In the genomic region with DNA sequence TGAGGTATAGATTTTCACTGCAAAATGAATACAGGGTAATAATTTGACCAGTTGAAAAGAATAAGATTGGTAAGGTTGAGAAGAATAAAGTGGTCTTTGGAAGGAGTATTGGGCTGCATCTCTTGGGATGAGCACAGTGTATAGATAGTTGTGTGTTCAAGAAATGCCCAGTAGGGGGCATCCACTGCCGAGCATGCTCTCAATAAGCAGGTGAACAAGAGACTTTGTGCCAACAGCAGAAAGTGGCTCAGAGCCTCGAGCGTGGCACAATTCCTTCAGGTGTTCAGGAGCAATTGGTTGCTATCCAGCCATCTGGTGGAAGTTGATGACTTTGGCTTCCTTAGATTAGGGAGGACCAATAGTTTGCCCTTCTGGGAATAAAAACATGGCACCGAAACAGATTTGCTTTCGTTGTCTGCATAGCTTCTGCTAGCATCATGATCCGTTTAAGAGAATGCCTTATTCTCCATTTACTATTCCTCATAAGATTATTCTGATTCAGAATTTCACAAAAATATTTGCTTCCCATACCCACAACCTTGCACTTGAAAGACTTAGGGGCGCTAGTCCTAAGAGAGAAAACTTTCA, we compare ENCODE assay signal across 1 cellular context.
TF ChIP-seq lines count a peak whose summit lies in the region.

No MANE protein-coding gene starts in this region.

TF ChIP-seq in Ishikawa, 13 proteins besides CTCF, POLR2A, EP300 and RAD21 (continued from another document):
- TF ChIP-seq ZBTB7A (IDR thresholded peaks at IDR 0.05; ENCODE audit: low read depth) (no peak), CEBPB (IDR thresholded peaks at IDR 0.05) (no peak), CREB1 (IDR thresholded peaks at IDR 0.05; ENCODE audit: low read depth) (no peak), TCF12 (IDR thresholded peaks at IDR 0.05; ENCODE audit: low read depth) (no peak)
- TF ChIP-seq, protein P1, sequence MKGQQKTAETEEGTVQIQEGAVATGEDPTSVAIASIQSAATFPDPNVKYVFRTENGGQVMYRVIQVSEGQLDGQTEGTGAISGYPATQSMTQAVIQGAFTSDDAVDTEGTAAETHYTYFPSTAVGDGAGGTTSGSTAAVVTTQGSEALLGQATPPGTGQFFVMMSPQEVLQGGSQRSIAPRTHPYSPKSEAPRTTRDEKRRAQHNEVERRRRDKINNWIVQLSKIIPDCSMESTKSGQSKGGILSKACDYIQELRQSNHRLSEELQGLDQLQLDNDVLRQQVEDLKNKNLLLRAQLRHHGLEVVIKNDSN (IDR thresholded peaks at IDR 0.05): no peak
TF ChIP-seq in Ishikawa: peak in this region for 0.
